In the genomic region with DNA sequence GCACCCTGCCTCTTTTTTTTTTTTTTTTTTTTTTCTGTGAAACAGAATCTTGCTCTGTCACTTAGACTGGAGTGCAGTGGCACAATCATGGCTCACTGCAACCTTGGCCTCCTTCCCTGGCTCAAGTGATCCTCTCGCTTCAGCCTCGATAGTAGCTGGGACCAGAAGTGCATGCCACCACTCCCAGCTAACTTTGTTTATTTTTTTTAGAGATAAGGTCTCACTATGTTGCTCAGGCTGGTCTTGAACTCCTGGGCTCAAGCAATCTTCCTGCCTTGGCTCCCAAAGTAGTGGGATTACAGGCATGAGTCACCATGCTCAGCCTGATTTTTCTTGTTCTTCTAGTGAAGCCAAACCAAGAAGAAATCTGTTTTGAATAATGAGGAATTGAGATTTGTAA, we compare ENCODE assay signal across 10 cellular contexts. TPM values are rescaled to one million over a fixed set of nuclear protein-coding genes. Genes with fewer than 3 reads are reported as not detected.
DNase-seq lines count a peak whose midpoint lies in the region; ATAC-seq, FAIRE-seq and TF ChIP-seq lines count a peak whose summit lies in the region.
"Had no signal": no experiment of that assay in that cellular context is flagged by ENCODE, and none has a peak within 500 bp of the region (broad histone marks: within the 10 kb centered on the region; RNA-seq: fewer than 3 reads in every experiment).

No MANE protein-coding gene starts in this region.

- 100% methylated on average over 2 of the region's 2 CpGs for WGBS in GM12878 (ENCODE audit: insufficient coverage, insufficient replicate concordance, low lambda C conversion rate, missing lambda C conversion rate)

- 0 out of 2 replicates have a peak overlapping the region, but pooled peaks have one; percentile 28 for H3K4me3 ChIP-seq in GM12878
- no peak overlapping the region for H3K4me3 ChIP-seq in keratinocyte (ENCODE audit: control insufficient read depth in 2 of 3, extremely low read depth in 1 of 3, insufficient read depth in 2 of 3, low read depth in 1 of 3, low read length in 3 of 3)

- DNase-seq in AG08396 (ENCODE audit: low spot score) (peak; percentile 6), HCEC 1CT (peak; percentile 46), GM12878 (ENCODE audit: low read depth, low spot score) (no peak), keratinocyte (ENCODE audit: low read depth, low spot score) (no peak), middle frontal gyrus (ENCODE audit: extremely low spot score, low spot score) (no peak), 8988T (no peak)
- DNase-seq in effector CD4-positive, alpha-beta T cell: no peak
- DNase-seq: activated CD4-positive, alpha-beta T cell treated with anti-CD3 and anti-CD28 coated beads for 48 hours; stimulated activated CD4-positive, alpha-beta T cell treated with anti-CD3 and anti-CD28 coated beads, Interleukin-1b, Interleukin-23, amount 100 ng/mL, for 48 hours had no signal

- H3K9me3 ChIP-seq in GM12878 (replicated peaks; ENCODE audit: control insufficient read depth, insufficient read depth, low read length): no peaks in the 10 kb centered on the region
- no peaks in the 10 kb centered on the region for H3K9me3 ChIP-seq in keratinocyte (ENCODE audit: control insufficient read depth, low read depth, low read length)

- H3K79me2 ChIP-seq in GM12878 (ENCODE audit: control insufficient read depth, insufficient read depth, low read length) (peaks cover 23% of the 10 kb centered on the region), keratinocyte (ENCODE audit: control insufficient read depth, insufficient read depth, low read length) (peaks cover 10% of the 10 kb centered on the region)

- no peak for TF ChIP-seq EP300 in GM12878 (IDR thresholded peaks at IDR 0.05; ENCODE audit: borderline replicate concordance in 1 of 2, control insufficient read depth in 1 of 2, low read depth in 2 of 2, low read length in 2 of 2)

- peaks cover 1 to 17% of the 10 kb centered on the region in 2 experiments; a peak in 3 of 4 replicates for H3K36me3 ChIP-seq in GM12878 (ENCODE audit: control insufficient read depth in 2 of 2, insufficient read depth in 2 of 2, low read length in 1 of 2)
- peaks cover 4 to 6% of the 10 kb centered on the region in 2 experiments for H3K36me3 ChIP-seq in keratinocyte (ENCODE audit: control insufficient read depth in 2 of 2, extremely low read depth in 1 of 2, insufficient read depth in 2 of 2, low read length in 2 of 2)

- H3K27ac ChIP-seq in GM12878 (ENCODE audit: control insufficient read depth, insufficient read depth) (peak overlapping the region; percentile 47), keratinocyte (ENCODE audit: control insufficient read depth, insufficient read depth, low read length) (peak overlapping the region; percentile 63)

- H4K20me1 ChIP-seq in GM12878 (ENCODE audit: control insufficient read depth, insufficient read depth): no peaks in the 10 kb centered on the region
- H4K20me1 ChIP-seq in keratinocyte (ENCODE audit: control insufficient read depth, extremely low read depth, insufficient read depth, low read length): no peaks in the 10 kb centered on the region

- dilution Hi-C loops in keratinocyte (cut with MboI; ENCODE audit: extremely low pct_ligation_motif_present, low sequenced_read_pairs): no loop called here

- no TSS peak for BruUV-seq in GM12878 (replicated peaks; lab: Mats Ljungman, UMichigan)

- no peak for TF ChIP-seq RAD21 in GM12878 (IDR thresholded peaks at IDR 0.05; ENCODE audit: insufficient read depth, low read depth, low read length)

- H3K4me1 ChIP-seq in GM12878 (ENCODE audit: control insufficient read depth, insufficient read depth, low read length) (peaks cover 44% of the 10 kb centered on the region), keratinocyte (ENCODE audit: control insufficient read depth, extremely low read depth, insufficient read depth, low read length) (peaks cover 18% of the 10 kb centered on the region)

- SMC1A ChIA-PET in GM12878 (lab: Charles Lee; ENCODE audit: uncharacterized antibody, unreplicated experiment): no interaction called here

- FAIRE-seq in GM12878 (lab: Jason Lieb, UNC) (no peak), keratinocyte (lab: Jason Lieb, UNC) (no peak)

- RAD21 ChIA-PET in GM12878 (lab: Charles Lee; ENCODE audit: unreplicated experiment): interaction anchor here (0.7 to 1.5 kb wide), 2 partner anchors 25 to 60 kb away, joined by 4 to 7 read pairs; a partner anchor contains a TSS

- CTCF ChIA-PET in GM12878 (lab: Yijun Ruan, JAX): interaction anchor here (0.7 to 1.3 kb wide), 3 partner anchors 21 to 63 kb away, joined by 3 to 4 read pairs (median 3); no protein-coding TSS in a partner anchor

- no peaks in the 10 kb centered on the region for H3K9me1 ChIP-seq in keratinocyte (ENCODE audit: control insufficient read depth, extremely low read depth, insufficient read depth, low read length)

- H3K27me3 ChIP-seq in GM12878 (replicated peaks in 1 of 2; ENCODE audit: control insufficient read depth in 2 of 2, insufficient read depth in 2 of 2, low read length in 1 of 2): no peaks in the 10 kb centered on the region
- no peaks in the 10 kb centered on the region for H3K27me3 ChIP-seq in keratinocyte (ENCODE audit: control insufficient read depth, extremely low read depth, insufficient read depth, low read length)

- POLR2A ChIA-PET in GM12878 (lab: Charles Lee): interaction anchor here (0.7 to 1.5 kb wide), 3 partner anchors 25 to 153 kb away, joined by 4 to 8 read pairs (median 7); a partner anchor contains a TSS

- H2AFZ ChIP-seq in GM12878 (ENCODE audit: control insufficient read depth, low read depth, low read length) (no peak overlapping the region), keratinocyte (ENCODE audit: control insufficient read depth, low read length) (no peak overlapping the region)

- TF ChIP-seq POLR2A in GM12878 (IDR thresholded peaks at IDR 0.05; ENCODE audit: low read depth, low read length): no peak

- H3K9ac ChIP-seq in GM12878 (ENCODE audit: control insufficient read depth, insufficient read depth, low read length) (no peak overlapping the region), keratinocyte (ENCODE audit: control insufficient read depth, extremely low read depth, insufficient read depth, low read length) (no peak overlapping the region)

- no peak overlapping the region for H3K4me2 ChIP-seq in GM12878 (ENCODE audit: control insufficient read depth, insufficient read depth)
- peak overlapping the region; percentile 13 for H3K4me2 ChIP-seq in keratinocyte (ENCODE audit: control insufficient read depth, extremely low read depth, insufficient read depth, low read depth, low read length)

- intact Hi-C loops in GM12878 (cut with micrococcal nuclease; ENCODE audit: unreplicated experiment): no loop called here

- ATAC-seq in GM12878 (no peak), HG03460 (IDR thresholded peaks at IDR 0.05; ENCODE audit: unreplicated experiment) (no peak)

- TF ChIP-seq CTCF in GM12878 (IDR thresholded peaks at IDR 0.05 in 2 of 3, conservative IDR thresholded peaks at IDR 0.05 in 1 of 3; ENCODE audit: control insufficient read depth in 2 of 3, extremely low read depth in 1 of 3, insufficient read depth in 1 of 3, low read depth in 3 of 3, low read length in 3 of 3) (no peak), keratinocyte (optimal IDR thresholded peaks at IDR 0.05 in 1 of 3, IDR thresholded peaks at IDR 0.05 in 1 of 3, conservative IDR thresholded peaks at IDR 0.05 in 1 of 3; ENCODE audit: extremely low read depth in 1 of 3, insufficient read depth in 2 of 3, low read length in 3 of 3) (no peak)

- in situ Hi-C loops in GM12878 (cut with MboI): no loop called here

RNA-seq across cellular contexts. Expression of a gene that starts 25.0 kb away (rescaled TPM):
- total RNA-seq in GM12878 (2013; cell fraction: nucleolus; rRNA removed): 148 and 150 TPM in 2 replicates
- total RNA-seq in GM12878 (2014; rRNA removed): 33.3 and 44.8 TPM in 2 replicates
- 32.0 and 33.5 TPM in 2 replicates for total RNA-seq in GM12878 (2014; rRNA removed; fragmentation: Illumina TruSeq; extraction: Trizol)
- total RNA-seq in GM12878 (2021): 53.2 and 55.1 TPM in 2 replicates
- polyA plus RNA-seq in GM12878 (2011; ENCODE audit: low read depth): 15.9 TPM
- polyA plus RNA-seq in GM12878 (2011; rRNA removed): 32.9 and 39.0 TPM in 2 replicates
- polyA plus RNA-seq in GM12878 (2011; cell fraction: cytosol; rRNA removed): 27.5 and 29.0 TPM in 2 replicates
- polyA plus RNA-seq in GM12878 (2011; cell fraction: nucleus; rRNA removed): 29.7 and 32.9 TPM in 2 replicates
- 27.1 and 32.0 TPM in 2 replicates for polyA plus RNA-seq in GM12878 (2012)
- 47.7 and 49.1 TPM in 2 replicates for polyA plus RNA-seq in GM12878 (2014; fragmentation: Illumina TruSeq; extraction: Trizol)
- polyA plus RNA-seq in GM12878 (2014; fragmentation: Nextera tagmentation; extraction: Ambion mirVana): 1 to 10 TPM; 3.2 to 3.4 TPM
- polyA plus RNA-seq in GM12878 (2014; rRNA removed): 31.9 and 33.4 TPM in 2 replicates
- polyA plus RNA-seq in GM12878 (2016; fragmentation: Nextera tagmentation; extraction: Ambion mirVana): 10 to 100 TPM; 16.5 to 16.6 TPM
- 66.5 and 81.0 TPM in 2 replicates for polyA minus RNA-seq in GM12878 (2011; rRNA and poly(A)+ RNA removed)
- 40.8 and 41.1 TPM in 2 replicates for polyA minus RNA-seq in GM12878 (2011; cell fraction: cytosol; rRNA and poly(A)+ RNA removed)
- polyA minus RNA-seq in GM12878 (2011; cell fraction: nucleus; rRNA and poly(A)+ RNA removed): 35.8 and 58.9 TPM in 2 replicates
- 25.7 to 26.6 TPM (median 26.2 TPM) in 3 replicates for polyA plus RNA-seq in keratinocyte
- polyA plus RNA-seq in keratinocyte (2011; ENCODE audit: low read depth): 18.4 TPM
- polyA plus RNA-seq in keratinocyte (2011; cell fraction: cytosol; rRNA removed): 12.7 and 17.8 TPM in 2 replicates
- polyA plus RNA-seq in keratinocyte (2011; cell fraction: nucleus; rRNA removed): 61.9 and 71.1 TPM in 2 replicates
- 17.9 and 26.9 TPM in 2 replicates for polyA plus RNA-seq in keratinocyte (2012; ENCODE audit: low replicate concordance)
- 43.2 to 66.1 TPM (median 52.3 TPM) in 3 replicates for polyA minus RNA-seq in keratinocyte
- polyA minus RNA-seq in keratinocyte (2011; cell fraction: cytosol; rRNA and poly(A)+ RNA removed): 24.7 TPM
- 55.0 and 98.7 TPM in 2 replicates for polyA minus RNA-seq in keratinocyte (2011; cell fraction: nucleus; rRNA and poly(A)+ RNA removed)

RNA-seq across cellular contexts. Expression of a gene that starts 35.2 kb away (rescaled TPM):
- total RNA-seq in GM12878 (2013; cell fraction: nucleolus; rRNA removed): 36.6 and 39.3 TPM in 2 replicates
- total RNA-seq in GM12878 (2014; rRNA removed) (27.2 and 28.1 TPM in 2 replicates), GM12878 (2014; rRNA removed; fragmentation: Illumina TruSeq; extraction: Trizol) (33.0 and 34.9 TPM in 2 replicates), GM12878 (2021) (40.2 and 41.2 TPM in 2 replicates)
- polyA plus RNA-seq in GM12878 (2011; ENCODE audit: low read depth): 19.1 TPM
- polyA plus RNA-seq in GM12878 (2011; rRNA removed) (42.0 and 45.4 TPM in 2 replicates), GM12878 (2014; fragmentation: Illumina TruSeq; extraction: Trizol) (50.1 and 58.0 TPM in 2 replicates), GM12878 (2014; fragmentation: Nextera tagmentation; extraction: Ambion mirVana) (10 to 100 TPM in 1 of 2 experiments, 1 to 10 TPM in 1; 8.7 to 10.8 TPM), GM12878 (2014; rRNA removed) (27.4 and 32.1 TPM in 2 replicates), GM12878 (2016; fragmentation: Nextera tagmentation; extraction: Ambion mirVana) (10 to 100 TPM; 22.8 to 25.4 TPM), keratinocyte (26.7 to 31.1 TPM (median 27.1 TPM) in 3 replicates)
- polyA plus RNA-seq in GM12878 (2011; cell fraction: cytosol; rRNA removed): 28.4 and 30.1 TPM in 2 replicates
- 38.8 and 42.1 TPM in 2 replicates for polyA plus RNA-seq in GM12878 (2011; cell fraction: nucleus; rRNA removed)
- 18.6 and 21.1 TPM in 2 replicates for polyA plus RNA-seq in GM12878 (2012)
- polyA minus RNA-seq in GM12878 (2011; rRNA and poly(A)+ RNA removed): 46.6 and 64.0 TPM in 2 replicates
- polyA minus RNA-seq in GM12878 (2011; cell fraction: cytosol; rRNA and poly(A)+ RNA removed): 17.8 and 17.9 TPM in 2 replicates
- polyA minus RNA-seq in GM12878 (2011; cell fraction: nucleus; rRNA and poly(A)+ RNA removed): 17.9 and 26.7 TPM in 2 replicates
- 6.6 TPM for polyA plus RNA-seq in keratinocyte (2011; ENCODE audit: low read depth)
- 15.3 and 31.0 TPM in 2 replicates for polyA plus RNA-seq in keratinocyte (2011; cell fraction: cytosol; rRNA removed)
- polyA plus RNA-seq in keratinocyte (2011; cell fraction: nucleus; rRNA removed): 35.2 and 38.8 TPM in 2 replicates
- 14.5 and 21.7 TPM in 2 replicates for polyA plus RNA-seq in keratinocyte (2012; ENCODE audit: low replicate concordance)
- 30.1 to 43.1 TPM (median 33.9 TPM) in 3 replicates for polyA minus RNA-seq in keratinocyte
- 15.5 TPM for polyA minus RNA-seq in keratinocyte (2011; cell fraction: cytosol; rRNA and poly(A)+ RNA removed)
- 27.0 and 50.7 TPM in 2 replicates for polyA minus RNA-seq in keratinocyte (2011; cell fraction: nucleus; rRNA and poly(A)+ RNA removed)

Comparison
In these comparisons a context has a peak if more than half of its experiments do, and no peak if none do; other contexts are left out.
1. DNase-seq: peak in AG08396 (single experiment) and HCEC 1CT (single experiment); none in GM12878 (single experiment), keratinocyte (single experiment), effector CD4-positive, alpha-beta T cell (single experiment), middle frontal gyrus (single experiment) and 8988T (single experiment).